ENCODE assay signal across 25 cellular contexts in the genomic region with DNA sequence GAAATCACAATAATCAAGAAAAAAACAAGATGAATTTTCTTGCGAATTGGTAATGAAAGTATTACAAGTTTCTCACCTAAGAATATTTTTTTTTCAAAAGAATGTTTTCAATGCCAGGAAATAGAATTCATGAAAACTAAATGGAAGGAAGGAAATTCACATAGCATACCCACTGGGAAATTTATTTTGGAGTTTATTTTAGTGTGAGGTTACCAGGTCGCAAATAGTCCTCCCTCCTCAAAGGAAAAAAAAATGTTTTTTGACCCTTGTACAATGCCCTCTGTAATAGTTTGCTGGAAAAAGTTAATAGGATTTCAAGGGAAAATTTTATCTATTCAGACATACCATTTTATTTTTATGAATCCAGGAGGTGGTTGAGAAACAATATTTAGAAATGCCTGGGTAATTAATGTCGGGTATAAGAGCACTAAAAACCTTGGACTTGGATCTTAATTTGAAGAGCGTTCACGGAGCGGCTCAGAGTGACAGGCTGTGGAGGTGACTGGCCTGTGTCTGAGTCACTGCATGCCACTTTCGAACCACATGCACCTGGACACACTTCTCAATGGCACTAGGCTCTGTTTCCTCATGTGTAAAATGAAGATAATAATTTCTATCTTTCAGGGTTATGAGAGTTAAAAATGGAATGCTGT. TPM values are rescaled to one million over a fixed set of nuclear protein-coding genes. Genes with fewer than 3 reads are reported as not detected.
DNase-seq lines count a peak whose midpoint lies in the region; ATAC-seq, FAIRE-seq and TF ChIP-seq lines count a peak whose summit lies in the region.
"Had no signal": no experiment of that assay in that cellular context is flagged by ENCODE, and none has a peak within 500 bp of the region (broad histone marks: within the 10 kb centered on the region; RNA-seq: fewer than 3 reads in every experiment).

No MANE protein-coding gene starts in this region.

- no peak overlapping the region for H2BK15ac ChIP-seq in mesenchymal stem cell (ENCODE audit: low read depth, poor library complexity, severe bottlenecking)

- H4K91ac ChIP-seq in mesenchymal stem cell (ENCODE audit: low read length): no peak overlapping the region

- no peaks in the 10 kb centered on the region for H4K20me1 ChIP-seq in endothelial cell of umbilical vein (replicated peaks; ENCODE audit: control insufficient read depth, extremely low read depth, insufficient read depth, low read length)
- H4K20me1 ChIP-seq: BLaER1 had no signal

- H2AFZ ChIP-seq in endothelial cell of umbilical vein (ENCODE audit: low read depth, low read length) (peak overlapping the region; percentile 73), mesenchymal stem cell (ENCODE audit: low read depth, low read length) (no peak overlapping the region)
- H2AFZ ChIP-seq: GM23338 had no signal

- intact Hi-C loops in endothelial cell of umbilical vein (cut with micrococcal nuclease): loop anchor here (1.0 to 2.0 kb wide), 5 partner anchors 39 to 249 kb away; a partner anchor contains a TSS

- H3K4me2 ChIP-seq in endothelial cell of umbilical vein (ENCODE audit: insufficient read depth, low read length) (peak overlapping the region; percentile 76), mesenchymal stem cell (ENCODE audit: low read length, poor library complexity, severe bottlenecking) (no peak overlapping the region)
- H3K4me2 ChIP-seq: BLaER1, GM23338 had no signal

- POLR2A ChIA-PET in endothelial cell of umbilical vein (lab: Charles Lee): no interaction called here

- no peak for ATAC-seq in GM18517 (IDR thresholded peaks at IDR 0.05; ENCODE audit: unreplicated experiment)
- ATAC-seq: activated CD8-positive, alpha-beta T cell treated with anti-CD3 and anti-CD28 coated beads for 36 hours; activated naive CD8-positive, alpha-beta T cell treated with anti-CD3 and anti-CD28 coated beads, Interleukin-2, amount 50 U/mL, for 24 hours; GM23338; naive thymus-derived CD8-positive, alpha-beta T cell; T-cell had no signal

- H3K79me2 ChIP-seq in endothelial cell of umbilical vein (ENCODE audit: control insufficient read depth, insufficient read depth, low read length): no peaks in the 10 kb centered on the region

- no peaks in the 10 kb centered on the region for H3K9me1 ChIP-seq in endothelial cell of umbilical vein (replicated peaks; ENCODE audit: control insufficient read depth, extremely low read depth, insufficient read depth, low read length)

- WGBS in mesenchymal stem cell: 88% methylated on average over 5 of the region's 7 CpGs

- FAIRE-seq in endothelial cell of umbilical vein (lab: Jason Lieb, UNC): peak; percentile 26
- no peak for FAIRE-seq in HTR-8/SVneo (lab: Jason Lieb, UNC)
- FAIRE-seq: endometrium had no signal

- H2AK5ac ChIP-seq in mesenchymal stem cell (ENCODE audit: low read length, severe bottlenecking): no peak overlapping the region

- CTCF ChIA-PET in endothelial cell of umbilical vein (lab: Charles Lee): interaction anchor here (1.0 kb wide), 1 partner anchor 23 kb away, joined by 4 read pairs; no protein-coding TSS in a partner anchor

- TF ChIP-seq CTCF in endothelial cell of umbilical vein (IDR thresholded peaks at IDR 0.05; ENCODE audit: extremely low read depth in 1 of 2, insufficient read depth in 1 of 2, low read depth in 1 of 2, low read length in 2 of 2): no peak

- H3K14ac ChIP-seq in mesenchymal stem cell (ENCODE audit: low read length in 2 of 2): no peak overlapping the region

- H3K79me1 ChIP-seq in mesenchymal stem cell (replicated peaks; ENCODE audit: low read length, poor library complexity, severe bottlenecking): no peaks in the 10 kb centered on the region

- peak overlapping the region; percentile 65 for H3K27ac ChIP-seq in endothelial cell of umbilical vein (ENCODE audit: insufficient read depth, low read depth, low read length)
- H3K27ac ChIP-seq in mesenchymal stem cell (ENCODE audit: low read length, poor library complexity, severe bottlenecking): no peak overlapping the region
- H3K27ac ChIP-seq: BLaER1, HL-60 had no signal

- H3K9ac ChIP-seq in endothelial cell of umbilical vein (replicated peaks; ENCODE audit: extremely low read depth, insufficient read depth, low read length): no peak overlapping the region
- H3K9ac ChIP-seq in mesenchymal stem cell (ENCODE audit: low read length): peak overlapping the region; percentile 9
- H3K9ac ChIP-seq: BLaER1 had no signal

- H3K4ac ChIP-seq in mesenchymal stem cell (ENCODE audit: low read depth in 1 of 2, low read length in 2 of 2): no peak overlapping the region

- H3K27me3 ChIP-seq in endothelial cell of umbilical vein (ENCODE audit: control insufficient read depth in 2 of 2, insufficient read depth in 2 of 2, low read length in 2 of 2): no peaks in the 10 kb centered on the region
- no peaks in the 10 kb centered on the region for H3K27me3 ChIP-seq in mesenchymal stem cell (ENCODE audit: control insufficient read depth in 1 of 2, insufficient read depth in 1 of 2, low read length in 2 of 2)
- H3K27me3 ChIP-seq: BLaER1, uterus had no signal

- no peak overlapping the region for H3K18ac ChIP-seq in mesenchymal stem cell (ENCODE audit: low read depth in 1 of 2, low read length in 2 of 2)

- no peak overlapping the region for H2BK5ac ChIP-seq in mesenchymal stem cell (ENCODE audit: low read depth, low read length, poor library complexity, severe bottlenecking)

- no peak overlapping the region for H3K23ac ChIP-seq in mesenchymal stem cell (ENCODE audit: low read length in 2 of 2)

- H3K9me3 ChIP-seq in endothelial cell of umbilical vein (replicated peaks; ENCODE audit: control insufficient read depth, insufficient read depth, low read length) (no peaks in the 10 kb centered on the region), mesenchymal stem cell (ENCODE audit: control insufficient read depth, low read length) (no peaks in the 10 kb centered on the region)
- H3K9me3 ChIP-seq: BLaER1, Caco-2, uterus had no signal

- TF ChIP-seq POLR2A in endothelial cell of umbilical vein (IDR thresholded peaks at IDR 0.05; ENCODE audit: low read depth, low read length): no peak

- H3K36me3 ChIP-seq in endothelial cell of umbilical vein (ENCODE audit: control insufficient read depth in 2 of 2, extremely low read depth in 1 of 2, insufficient read depth in 2 of 2, low read length in 2 of 2): no peaks in the 10 kb centered on the region
- no peaks in the 10 kb centered on the region for H3K36me3 ChIP-seq in mesenchymal stem cell (ENCODE audit: control insufficient read depth in 1 of 2, insufficient read depth in 2 of 2, low read depth in 1 of 2, low read length in 2 of 2)
- H3K36me3 ChIP-seq: BLaER1, uterus had no signal

- H3K4me3 ChIP-seq in endothelial cell of umbilical vein (replicated peaks in 1 of 3; ENCODE audit: insufficient read depth in 1 of 3, low read depth in 1 of 3, low read length in 3 of 3) (no peak overlapping the region), mesenchymal stem cell (ENCODE audit: insufficient read depth in 1 of 2, low read depth in 1 of 2, low read length in 2 of 2) (no peak overlapping the region)
- H3K4me3 ChIP-seq: BLaER1, GM23338, uterus had no signal

- no peak overlapping the region for H2BK12ac ChIP-seq in mesenchymal stem cell (ENCODE audit: low read length in 2 of 2)

- TSS peak; percentile 67 for BruUV-seq in endothelial cell of umbilical vein (replicated peaks; lab: Mats Ljungman, UMichigan)

- DNase-seq in ACHN (peak; percentile 57), LoVo (ENCODE audit: low spot score) (peak; percentile 43), endothelial cell of umbilical vein (ENCODE audit: low read depth, low spot score) (peak; percentile 70), mesenchymal stem cell (no peak), DMS153 treated with DMSO at 0.1 percent for 48 hours (lab: John Stamatoyannopoulos, UW; ENCODE audit: unreplicated experiment) (no peak), middle frontal gyrus (ENCODE audit: extremely low spot score, low spot score) (no peak), HTR-8/SVneo (ENCODE audit: insufficient read length, low spot score) (no peak)
- DNase-seq: activated CD4-positive, CD25-positive, alpha-beta regulatory T cell treated with anti-CD3 and anti-CD28 coated beads, Interleukin-2, amount 50 U/mL, for 72 hours; activated CD8-positive, alpha-beta T cell treated with anti-CD3 and anti-CD28 coated beads for 36 hours; activated gamma-delta T cell; activated naive CD8-positive, alpha-beta T cell treated with anti-CD3 and anti-CD28 coated beads, Interleukin-2, amount 50 U/mL, for 24 hours; activated T-cell treated with anti-CD3 and anti-CD28 coated beads for 4 hours; Caco-2; head of caudate nucleus; naive thymus-derived CD8-positive, alpha-beta T cell; NCI-H1694 treated with DMSO at 0.1 percent for 48 hours; NCI-H2171 treated with DMSO at 0.1 percent for 48 hours; SIG-M5; T-cell; uterus had no signal

- no peak overlapping the region for H2BK120ac ChIP-seq in mesenchymal stem cell (ENCODE audit: low read depth, low read length)

- dilution Hi-C loops in endothelial cell of umbilical vein (cut with MboI; ENCODE audit: extremely low pct_ligation_motif_present, low sequenced_read_pairs): no loop called here

- peaks cover 16% of the 10 kb centered on the region for H3K4me1 ChIP-seq in endothelial cell of umbilical vein (ENCODE audit: control insufficient read depth, extremely low read depth, insufficient read depth, low read length)
- H3K4me1 ChIP-seq in mesenchymal stem cell (ENCODE audit: control insufficient read depth, insufficient read depth, low read depth, low read length): peaks cover 1% of the 10 kb centered on the region
- H3K4me1 ChIP-seq: BLaER1, uterus had no signal

- in situ Hi-C loops in ACHN (cut with HindIII; ENCODE audit: low pct_ligation_motif_present, low pct_unique_long_range_greater_than_20kb, low sequenced_read_pairs): no loop called here

- no peak overlapping the region for H4K8ac ChIP-seq in mesenchymal stem cell (ENCODE audit: low read length)

TF ChIP-seq in endothelial cell of umbilical vein, 7 proteins besides CTCF, POLR2A, EP300 and RAD21:
- TF ChIP-seq, protein P1, sequence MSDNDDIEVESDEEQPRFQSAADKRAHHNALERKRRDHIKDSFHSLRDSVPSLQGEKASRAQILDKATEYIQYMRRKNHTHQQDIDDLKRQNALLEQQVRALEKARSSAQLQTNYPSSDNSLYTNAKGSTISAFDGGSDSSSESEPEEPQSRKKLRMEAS (IDR thresholded peaks at IDR 0.05; ENCODE audit: insufficient read depth, insufficient read length): no peak
- TF ChIP-seq FOS (IDR thresholded peaks at IDR 0.05; ENCODE audit: borderline replicate concordance, insufficient read depth, low read length): peak; percentile 11

RNA-seq across cellular contexts. Expression of a gene that starts 28.2 kb away (rescaled TPM):
- 2.7 and 3.0 TPM in 2 replicates for total RNA-seq in endothelial cell of umbilical vein
- 3.6 and 4.6 TPM in 2 replicates for polyA plus RNA-seq in endothelial cell of umbilical vein
- 2.5 and 3.6 TPM in 2 replicates for polyA plus RNA-seq in endothelial cell of umbilical vein (2011; cell fraction: cytosol; rRNA removed)
- polyA plus RNA-seq in endothelial cell of umbilical vein (2011; cell fraction: nucleus; rRNA removed): 8.7 and 9.2 TPM in 2 replicates
- 1.3 and 1.5 TPM in 2 replicates for polyA plus RNA-seq in endothelial cell of umbilical vein (2012)
- polyA minus RNA-seq in endothelial cell of umbilical vein: 8.7 and 11.7 TPM in 2 replicates
- polyA minus RNA-seq in endothelial cell of umbilical vein (2011; cell fraction: cytosol; rRNA and poly(A)+ RNA removed): not detected
- 13.3 and 19.8 TPM in 2 replicates for polyA minus RNA-seq in endothelial cell of umbilical vein (2011; cell fraction: nucleus; rRNA and poly(A)+ RNA removed)
- polyA plus RNA-seq in mesenchymal stem cell (2013, experiment 1 of 2): 1.2 TPM
- 0.86 TPM for polyA plus RNA-seq in mesenchymal stem cell (2013, experiment 2 of 2)

Comparison
In these comparisons a context has a peak if more than half of its experiments do, and no peak if none do; other contexts are left out.
1. DNase-seq: peak in ACHN (single experiment), LoVo (single experiment) and endothelial cell of umbilical vein (single experiment); none in mesenchymal stem cell (single experiment), DMS153 treated with DMSO at 0.1 percent for 48 hours (single experiment), middle frontal gyrus (single experiment) and HTR-8/SVneo (single experiment).